ENCODE assay signal across 21 cellular contexts in genomic region chr2:108554530-108554929, GRCh38. TPM values are rescaled to one million over a fixed set of nuclear protein-coding genes. Genes with fewer than 3 reads are reported as not detected.
DNase-seq lines count a peak whose midpoint lies in the region; ATAC-seq lines count a peak whose summit lies in the region.
"Had no signal": no experiment of that assay in that cellular context is flagged by ENCODE, and none has a peak within 500 bp of the region (broad histone marks: within the 10 kb centered on the region; RNA-seq: fewer than 3 reads in every experiment).

No MANE protein-coding gene starts in this region.

- no peak overlapping the region for H3K9ac ChIP-seq in rectal smooth muscle tissue (ENCODE audit: low read length)

- peak; percentile 24 for DNase-seq in COLO668 (lab: John Stamatoyannopoulos, UW; ENCODE audit: unreplicated experiment)
- DNase-seq in NCI-H774 (lab: John Stamatoyannopoulos, UW): peak; percentile 34
- peak; percentile 58 for DNase-seq in left cardiac atrium
- no peak for DNase-seq in immature natural killer cell
- DNase-seq in NCI-H1694 (lab: John Stamatoyannopoulos, UW): no peak
- DNase-seq in Ammon's horn (ENCODE audit: low spot score): no peak
- no peak for DNase-seq in SW 1271 (lab: John Stamatoyannopoulos, UW)
- DNase-seq: activated CD4-positive, alpha-beta T cell treated with anti-CD3 and anti-CD28 coated beads for 1 hour; activated CD8-positive, alpha-beta T cell treated with anti-CD3 and anti-CD28 coated beads for 36 hours; activated effector memory CD4-positive, alpha-beta T cell treated with Interleukin-2 at 50 U/mL for 16 hours; activated naive CD8-positive, alpha-beta T cell treated with anti-CD3 and anti-CD28 coated beads, Interleukin-2, amount 10 ng/mL, durations not matched to agents 7 days and 5 days; C1 segment of cervical spinal cord; H7; left lung; NCI-H1048; NCI-H2081 treated with DMSO at 0.1 percent for 48 hours; NCI-H446; posterior cingulate gyrus; T-helper 1 cell had no signal

- H3K36me3 Mint-ChIP-seq in immature natural killer cell: no peaks in the 10 kb centered on the region
- H3K36me3 Mint-ChIP-seq: activated naive CD8-positive, alpha-beta T cell treated with anti-CD3 and anti-CD28 coated beads, Interleukin-2, amount 10 ng/mL, durations not matched to agents 7 days and 5 days had no signal

- H3K9me3 Mint-ChIP-seq in immature natural killer cell: no peaks in the 10 kb centered on the region
- H3K9me3 Mint-ChIP-seq: activated CD8-positive, alpha-beta T cell treated with anti-CD3 and anti-CD28 coated beads for 36 hours; activated naive CD8-positive, alpha-beta T cell treated with anti-CD3 and anti-CD28 coated beads, Interleukin-2, amount 10 ng/mL, durations not matched to agents 7 days and 5 days; neural crest cell had no signal

- no peaks in the 10 kb centered on the region for H3K36me3 ChIP-seq in rectal smooth muscle tissue (ENCODE audit: control insufficient read depth, insufficient read depth, low read length)
- H3K36me3 ChIP-seq: left lung had no signal

- no peak overlapping the region for H3K4me3 Mint-ChIP-seq in immature natural killer cell
- H3K4me3 Mint-ChIP-seq: activated CD8-positive, alpha-beta T cell treated with anti-CD3 and anti-CD28 coated beads for 36 hours; activated naive CD8-positive, alpha-beta T cell treated with anti-CD3 and anti-CD28 coated beads, Interleukin-2, amount 10 ng/mL, durations not matched to agents 7 days and 5 days; neural crest cell had no signal

- no peaks in the 10 kb centered on the region for H3K27me3 Mint-ChIP-seq in immature natural killer cell (ENCODE audit: low read depth in 3 of 3)
- H3K27me3 Mint-ChIP-seq: activated CD8-positive, alpha-beta T cell treated with anti-CD3 and anti-CD28 coated beads for 36 hours; activated naive CD8-positive, alpha-beta T cell treated with anti-CD3 and anti-CD28 coated beads, Interleukin-2, amount 10 ng/mL, durations not matched to agents 7 days and 5 days had no signal

- H3K4me1 Mint-ChIP-seq in immature natural killer cell: no peaks in the 10 kb centered on the region
- H3K4me1 Mint-ChIP-seq: activated naive CD8-positive, alpha-beta T cell treated with anti-CD3 and anti-CD28 coated beads, Interleukin-2, amount 10 ng/mL, durations not matched to agents 7 days and 5 days had no signal

- H3K27ac Mint-ChIP-seq in immature natural killer cell: no peak overlapping the region
- H3K27ac Mint-ChIP-seq: activated CD8-positive, alpha-beta T cell treated with anti-CD3 and anti-CD28 coated beads for 36 hours; activated naive CD8-positive, alpha-beta T cell treated with anti-CD3 and anti-CD28 coated beads, Interleukin-2, amount 10 ng/mL, durations not matched to agents 7 days and 5 days had no signal

- H3K27ac ChIP-seq in rectal smooth muscle tissue (ENCODE audit: low read depth, low read length): peak overlapping the region; percentile 74

- ATAC-seq in left cardiac atrium: peak; percentile 68 to 81
- ATAC-seq: activated CD8-positive, alpha-beta T cell treated with anti-CD3 and anti-CD28 coated beads for 36 hours; left lung had no signal

- no peak overlapping the region for H3K4me3 ChIP-seq in rectal smooth muscle tissue (ENCODE audit: low read length)
- H3K4me3 ChIP-seq: left lung had no signal

- intact Hi-C loops in left cardiac atrium (cut with DNase I): no loop called here

- peaks cover 22% of the 10 kb centered on the region for H3K4me1 ChIP-seq in rectal smooth muscle tissue (ENCODE audit: control insufficient read depth, insufficient read depth, low read length)

- H3K27me3 ChIP-seq in rectal smooth muscle tissue (ENCODE audit: control insufficient read depth, insufficient read depth, low read length): no peaks in the 10 kb centered on the region
- H3K27me3 ChIP-seq: left lung had no signal

RNA-seq across cellular contexts. Expression of gene LIMS1, which starts 20.3 kb away (rescaled TPM):
- total RNA-seq in left cardiac atrium: 10 to 100 TPM; 59.8 to 65.2 TPM
- 10 to 100 TPM; 31.3 to 64.7 (median 60.6) TPM for polyA plus RNA-seq in immature natural killer cell

Comparison
In these comparisons a context has a peak if more than half of its experiments do, and no peak if none do; other contexts are left out.
1. DNase-seq: peak in COLO668 (single experiment), NCI-H774 (single experiment) and left cardiac atrium (single experiment); none in immature natural killer cell (0 of 3), NCI-H1694 (single experiment), Ammon's horn (single experiment) and SW 1271 (0 of 2).